In the genomic region with DNA sequence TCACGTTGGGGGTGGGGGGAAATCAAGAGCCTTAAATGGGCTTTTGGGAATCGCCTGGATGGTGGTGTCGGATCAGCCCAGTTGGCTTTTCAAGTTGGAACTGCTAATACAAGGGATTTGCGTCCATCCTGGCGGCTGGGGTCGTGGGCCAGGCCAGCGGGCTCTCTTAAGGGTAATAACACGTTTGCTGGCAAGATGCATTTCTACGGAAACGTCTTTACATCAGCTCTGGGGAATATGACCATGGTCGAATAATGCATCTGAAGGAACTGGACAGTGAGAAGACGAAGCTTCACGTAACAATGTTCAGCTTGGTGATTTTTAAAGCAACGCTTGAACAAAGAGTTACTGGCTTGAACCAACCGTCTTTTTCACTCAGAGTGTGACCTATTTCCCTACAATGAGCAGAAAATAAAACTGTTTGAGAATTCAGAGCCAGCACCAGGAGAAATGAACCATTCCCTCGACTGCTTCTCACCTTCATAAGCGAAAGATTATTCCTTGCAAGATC, we compare ENCODE assay signal across 8 cellular contexts. TPM values are rescaled to one million over a fixed set of nuclear protein-coding genes. Genes with fewer than 3 reads are reported as not detected.
A peak's percentile ranks its signal among the peaks of the same experiment; 100 is the strongest.
DNase-seq lines count a peak whose midpoint lies in the region; ATAC-seq and TF ChIP-seq lines count a peak whose summit lies in the region.

No MANE protein-coding gene starts in this region.

- no peak overlapping the region for H3K14ac ChIP-seq in mesenchymal stem cell (ENCODE audit: low read length in 2 of 2)

- H3K4me3 ChIP-seq in dorsolateral prefrontal cortex (peak overlapping the region; percentile 58 to 94 (median 81)), mesenchymal stem cell (ENCODE audit: insufficient read depth in 1 of 2, low read depth in 1 of 2, low read length in 2 of 2) (peak overlapping the region; percentile 51 to 94), urinary bladder (ENCODE audit: low read depth, low read length) (peak overlapping the region; percentile 40)

- H3K4me1 ChIP-seq in mesenchymal stem cell (ENCODE audit: control insufficient read depth, insufficient read depth, low read depth, low read length) (peaks cover 7% of the 10 kb centered on the region), urinary bladder (ENCODE audit: insufficient read depth) (no peaks in the 10 kb centered on the region)

- peak overlapping the region; percentile 90 for H3K4me2 ChIP-seq in mesenchymal stem cell (ENCODE audit: low read length, poor library complexity, severe bottlenecking)

- no peak overlapping the region for H2AFZ ChIP-seq in mesenchymal stem cell (ENCODE audit: low read depth, low read length)

- H2AK5ac ChIP-seq in mesenchymal stem cell (ENCODE audit: low read length, severe bottlenecking), result peak overlapping the region; percentile 63

- TF ChIP-seq CTCF in dorsolateral prefrontal cortex (IDR thresholded peaks at IDR 0.05 in 54 of 56, conservative IDR thresholded peaks at IDR 0.05 in 2 of 56; ENCODE audit: low read depth in 1 of 56, partially characterized antibody in 56 of 56), result no peak

- H3K27me3 ChIP-seq in dorsolateral prefrontal cortex (no peaks in the 10 kb centered on the region), mesenchymal stem cell (ENCODE audit: control insufficient read depth in 1 of 2, insufficient read depth in 1 of 2, low read length in 2 of 2) (no peaks in the 10 kb centered on the region)

- no peak for ATAC-seq in esophagus mucosa

- peaks cover 0 to 14% of the 10 kb centered on the region in 2 experiments for H3K36me3 ChIP-seq in mesenchymal stem cell (ENCODE audit: control insufficient read depth in 1 of 2, insufficient read depth in 2 of 2, low read depth in 1 of 2, low read length in 2 of 2)
- H3K36me3 ChIP-seq in urinary bladder (ENCODE audit: insufficient read depth), result no peaks in the 10 kb centered on the region

- intact Hi-C loops in dorsolateral prefrontal cortex (cut with DNase I), result loop anchor here (5.0 kb wide), 3 partner anchors 123 to 683 kb away; no protein-coding TSS in a partner anchor

- peak overlapping the region; percentile 25 for H4K91ac ChIP-seq in mesenchymal stem cell (ENCODE audit: low read length)

- H3K9me3 ChIP-seq in mesenchymal stem cell (ENCODE audit: control insufficient read depth, low read length), result no peaks in the 10 kb centered on the region

- H3K18ac ChIP-seq in mesenchymal stem cell (ENCODE audit: low read depth in 1 of 2, low read length in 2 of 2), result peak overlapping the region; percentile 50 to 90

- no peak overlapping the region for H3K23ac ChIP-seq in mesenchymal stem cell (ENCODE audit: low read length in 2 of 2)

- peak overlapping the region; percentile 24 for H2BK5ac ChIP-seq in mesenchymal stem cell (ENCODE audit: low read depth, low read length, poor library complexity, severe bottlenecking)

- peak overlapping the region; percentile 74 for H4K8ac ChIP-seq in mesenchymal stem cell (ENCODE audit: low read length)

- WGBS in mesenchymal stem cell, result under 1% methylated on average over 15 of the region's 17 CpGs
- WGBS in urinary bladder, result under 1% methylated on average over 17 of the region's 17 CpGs

- DNase-seq in NCI-H2171 (lab: John Stamatoyannopoulos, UW) (peak; percentile 47), NCI-H2171 treated with DMSO at 0.1 percent for 48 hours (lab: John Stamatoyannopoulos, UW) (no peak), NCI-H774 (lab: John Stamatoyannopoulos, UW) (peak; percentile 71), dorsolateral prefrontal cortex (peak in 4 of 10 donors; percentile 23 to 50 (median 38)), mesenchymal stem cell (peak; percentile 67), NCI-H226 (no peak)

- H3K27ac ChIP-seq in dorsolateral prefrontal cortex, result peak overlapping the region; percentile 53 to 99 (median 95)
- H3K27ac ChIP-seq in mesenchymal stem cell (ENCODE audit: low read length, poor library complexity, severe bottlenecking), result peak overlapping the region; percentile 60
- H3K27ac ChIP-seq in urinary bladder (ENCODE audit: low read depth), result peak overlapping the region; percentile 65

- H3K4ac ChIP-seq in mesenchymal stem cell (ENCODE audit: low read depth in 1 of 2, low read length in 2 of 2), result peak overlapping the region in 1 of 2 experiments; percentile 59

- H2BK15ac ChIP-seq in mesenchymal stem cell (ENCODE audit: low read depth, poor library complexity, severe bottlenecking), result peak overlapping the region; percentile 46

- H2BK12ac ChIP-seq in mesenchymal stem cell (ENCODE audit: low read length in 2 of 2), result peak overlapping the region; percentile 12 to 61

- H3K9ac ChIP-seq in mesenchymal stem cell (ENCODE audit: low read length), result peak overlapping the region; percentile 100

- peak overlapping the region; percentile 86 for H2BK120ac ChIP-seq in mesenchymal stem cell (ENCODE audit: low read depth, low read length)

- H3K79me1 ChIP-seq in mesenchymal stem cell (replicated peaks; ENCODE audit: low read length, poor library complexity, severe bottlenecking), result no peaks in the 10 kb centered on the region

RNA-seq across cellular contexts. Expression of a gene that starts 1.6 kb away (rescaled TPM):
- 100 to 1,000 TPM in 31 of 120 experiments, 10 to 100 TPM in 89; 59.7 to 140 (median 92.6) TPM for total RNA-seq in dorsolateral prefrontal cortex
- polyA plus RNA-seq in mesenchymal stem cell (2013, experiment 1 of 2), result 133 TPM
- 131 TPM for polyA plus RNA-seq in mesenchymal stem cell (2013, experiment 2 of 2)
- 193 TPM for total RNA-seq in urinary bladder
- 22.1 TPM for polyA plus RNA-seq in urinary bladder
- total RNA-seq in esophagus mucosa, result 86.2 TPM

Comparison
In these comparisons a context has a peak if more than half of its experiments do, and no peak if none do; other contexts are left out.
1. DNase-seq: peak in NCI-H2171 (single experiment), NCI-H774 (single experiment) and mesenchymal stem cell (single experiment); none in NCI-H2171 treated with DMSO at 0.1 percent for 48 hours (single experiment) and NCI-H226 (single experiment).
2. Peak in every context shown above with its lines, with median percentiles within 50 percentile points of each other: H3K27ac ChIP-seq and H3K4me3 ChIP-seq.